Comparison of ENCODE assay signal across 38 cellular contexts in genomic region chr4:186271279-186271678, GRCh38. TPM values are rescaled to one million over a fixed set of nuclear protein-coding genes. Genes with fewer than 3 reads are reported as not detected.
"Had no signal": no experiment of that assay in that cellular context is flagged by ENCODE, and none has a peak within 500 bp of the region (broad histone marks: within the 10 kb centered on the region; RNA-seq: fewer than 3 reads in every experiment).

No MANE protein-coding gene starts in this region.

- ATAC-seq: activated CD4-positive, CD25-positive, alpha-beta regulatory T cell treated with anti-CD3 and anti-CD28 coated beads, Interleukin-2, amount 50 U/mL, for 24 hours; activated CD8-positive, alpha-beta memory T cell treated with anti-CD3 and anti-CD28 coated beads, Interleukin-2, amount 10 ng/mL, durations not matched to agents 7 days and 5 days; activated CD8-positive, alpha-beta T cell treated with anti-CD3 and anti-CD28 coated beads, Interleukin-2, amount 10 ng/mL, durations not matched to agents 7 days and 5 days; activated naive CD8-positive, alpha-beta T cell treated with anti-CD3 and anti-CD28 coated beads, Interleukin-2, amount 50 U/mL, for 24 hours; body of pancreas; gastroesophageal sphincter; heart right ventricle had no signal

- H3K36me3 Mint-ChIP-seq: activated CD4-positive, alpha-beta memory T cell treated with anti-CD3 and anti-CD28 coated beads for 36 hours; activated CD8-positive, alpha-beta memory T cell treated with anti-CD3 and anti-CD28 coated beads, Interleukin-2, amount 10 ng/mL, durations not matched to agents 7 days and 5 days; activated naive CD4-positive, alpha-beta T cell treated with anti-CD3 and anti-CD28 coated beads, Interleukin-2, amount 50 U/mL, for 24 hours; activated naive CD8-positive, alpha-beta T cell treated with anti-CD3 and anti-CD28 coated beads for 36 hours had no signal

- H3K4me1 Mint-ChIP-seq: activated B cell treated with CpG ODN at 0.5 μM for 24 hours; activated CD8-positive, alpha-beta memory T cell treated with anti-CD3 and anti-CD28 coated beads, Interleukin-2, amount 10 ng/mL, durations not matched to agents 7 days and 5 days; activated naive CD4-positive, alpha-beta T cell treated with anti-CD3 and anti-CD28 coated beads, Interleukin-2, amount 50 U/mL, for 24 hours; activated naive CD8-positive, alpha-beta T cell treated with anti-CD3 and anti-CD28 coated beads for 36 hours; activated naive CD8-positive, alpha-beta T cell treated with anti-CD3 and anti-CD28 coated beads, Interleukin-2, amount 50 U/mL, for 24 hours had no signal

- H3K27ac ChIP-seq: adrenal gland, epithelial cell of prostate, esophagus squamous epithelium, gastroesophageal sphincter, heart right ventricle, VCaP had no signal

- H3K27ac Mint-ChIP-seq: activated B cell treated with CpG ODN at 0.5 μM for 24 hours; activated CD4-positive, alpha-beta memory T cell treated with anti-CD3 and anti-CD28 coated beads for 36 hours; activated CD8-positive, alpha-beta memory T cell treated with anti-CD3 and anti-CD28 coated beads, Interleukin-2, amount 10 ng/mL, durations not matched to agents 7 days and 5 days; activated CD8-positive, alpha-beta T cell treated with anti-CD3 and anti-CD28 coated beads, Interleukin-2, amount 10 ng/mL, durations not matched to agents 7 days and 5 days; activated naive CD4-positive, alpha-beta T cell treated with anti-CD3 and anti-CD28 coated beads for 36 hours; activated naive CD4-positive, alpha-beta T cell treated with anti-CD3 and anti-CD28 coated beads, Interleukin-2, amount 50 U/mL, for 24 hours; activated naive CD8-positive, alpha-beta T cell treated with anti-CD3 and anti-CD28 coated beads for 36 hours; activated naive CD8-positive, alpha-beta T cell treated with anti-CD3 and anti-CD28 coated beads, Interleukin-2, amount 50 U/mL, for 24 hours; activated T-helper 1 cell treated with anti-CD3 and anti-CD28 coated beads, Interleukin-12 subunit alpha, Interleukin-12 subunit beta, Interleukin-2, Interleukin-4 antibody, amounts not matched to agents 30 ng/mL and 10 ng/mL and 1 ng/mL, durations not matched to agents 14 hours and 24 hours and 36 hours; activated T-helper 2 cell treated with anti-CD3 and anti-CD28 coated beads, Interferon-gamma antibody, Interleukin-2, Interleukin-4, amounts not matched to agents 10 μg/mL and 5 μg/mL and 100 μg/mL, durations not matched to agents 14 hours and 24 hours and 36 hours had no signal

- H3K4me3 ChIP-seq: adrenal gland, body of pancreas, esophagus squamous epithelium, gastroesophageal sphincter, heart right ventricle had no signal

- H3K9me3 Mint-ChIP-seq: activated B cell treated with CpG ODN at 0.5 μM for 24 hours; activated CD4-positive, alpha-beta memory T cell treated with anti-CD3 and anti-CD28 coated beads for 36 hours; activated naive CD4-positive, alpha-beta T cell treated with anti-CD3 and anti-CD28 coated beads for 36 hours; activated naive CD4-positive, alpha-beta T cell treated with anti-CD3 and anti-CD28 coated beads, Interleukin-2, amount 50 U/mL, for 24 hours; activated naive CD8-positive, alpha-beta T cell treated with anti-CD3 and anti-CD28 coated beads for 36 hours; activated naive CD8-positive, alpha-beta T cell treated with anti-CD3 and anti-CD28 coated beads, Interleukin-2, amount 50 U/mL, for 24 hours; activated T-helper 1 cell treated with anti-CD3 and anti-CD28 coated beads, Interleukin-12 subunit alpha, Interleukin-12 subunit beta, Interleukin-2, Interleukin-4 antibody, amounts not matched to agents 30 ng/mL and 10 ng/mL and 1 ng/mL, durations not matched to agents 14 hours and 24 hours and 36 hours; activated T-helper 2 cell treated with anti-CD3 and anti-CD28 coated beads, Interferon-gamma antibody, Interleukin-2, Interleukin-4, amounts not matched to agents 10 μg/mL and 5 μg/mL and 100 μg/mL, durations not matched to agents 14 hours and 24 hours and 36 hours had no signal

- DNase-seq: activated B cell treated with CpG ODN at 0.5 μM for 24 hours; activated CD4-positive, alpha-beta memory T cell treated with anti-CD3 and anti-CD28 coated beads for 36 hours; activated CD4-positive, alpha-beta T cell treated with anti-CD3 and anti-CD28 coated beads for 48 hours; activated CD8-positive, alpha-beta memory T cell treated with anti-CD3 and anti-CD28 coated beads, Interleukin-2, amount 10 ng/mL, durations not matched to agents 7 days and 5 days; activated CD8-positive, alpha-beta memory T cell treated with anti-CD3 and anti-CD28 coated beads, Interleukin-2, amount 50 U/mL, for 4 hours; activated CD8-positive, alpha-beta T cell treated with anti-CD3 and anti-CD28 coated beads, Interleukin-2, amount 10 ng/mL, durations not matched to agents 7 days and 5 days; activated effector memory CD4-positive, alpha-beta T cell treated with anti-CD3 and anti-CD28 coated beads, Interleukin-2, amount 50 U/mL, for 16 hours; activated naive CD4-positive, alpha-beta T cell treated with anti-CD3 and anti-CD28 coated beads for 36 hours; activated naive CD8-positive, alpha-beta T cell treated with anti-CD3 and anti-CD28 coated beads for 36 hours; activated naive CD8-positive, alpha-beta T cell treated with anti-CD3 and anti-CD28 coated beads, Interleukin-2, amount 50 U/mL, for 24 hours; activated T-cell treated with anti-CD3 and anti-CD28 coated beads, Interleukin-2, amount 50 U/mL, for 1 hour; activated T-cell treated with anti-CD3 and anti-CD28 coated beads, Interleukin-2, amount 50 U/mL, for 48 hours; adrenal gland; amygdala; aorta; body of pancreas; cortex of kidney; dermis blood vessel endothelial cell; effector CD4-positive, alpha-beta T cell; esophagus squamous epithelium; foreskin melanocyte; heart right ventricle; T-helper 2 cell had no signal

- H3K27me3 ChIP-seq: adrenal gland, body of pancreas, esophagus squamous epithelium had no signal

- H3K9me3 ChIP-seq: adrenal gland, esophagus squamous epithelium, gastroesophageal sphincter, heart right ventricle had no signal

- H3K36me3 ChIP-seq: adrenal gland, esophagus squamous epithelium, gastroesophageal sphincter, heart right ventricle had no signal

- H3K4me1 ChIP-seq: adrenal gland, esophagus squamous epithelium, gastroesophageal sphincter, heart right ventricle had no signal

- H3K4me3 Mint-ChIP-seq: activated B cell treated with CpG ODN at 0.5 μM for 24 hours; activated CD4-positive, alpha-beta memory T cell treated with anti-CD3 and anti-CD28 coated beads for 36 hours; activated CD8-positive, alpha-beta memory T cell treated with anti-CD3 and anti-CD28 coated beads, Interleukin-2, amount 10 ng/mL, durations not matched to agents 7 days and 5 days; activated CD8-positive, alpha-beta T cell treated with anti-CD3 and anti-CD28 coated beads, Interleukin-2, amount 10 ng/mL, durations not matched to agents 7 days and 5 days; activated naive CD4-positive, alpha-beta T cell treated with anti-CD3 and anti-CD28 coated beads for 36 hours; activated naive CD4-positive, alpha-beta T cell treated with anti-CD3 and anti-CD28 coated beads, Interleukin-2, amount 50 U/mL, for 24 hours; activated naive CD8-positive, alpha-beta T cell treated with anti-CD3 and anti-CD28 coated beads for 36 hours; activated naive CD8-positive, alpha-beta T cell treated with anti-CD3 and anti-CD28 coated beads, Interleukin-2, amount 50 U/mL, for 24 hours; activated T-helper 1 cell treated with anti-CD3 and anti-CD28 coated beads, Interleukin-12 subunit alpha, Interleukin-12 subunit beta, Interleukin-2, Interleukin-4 antibody, amounts not matched to agents 30 ng/mL and 10 ng/mL and 1 ng/mL, durations not matched to agents 14 hours and 24 hours and 36 hours had no signal

RNA-seq across cellular contexts. Expression of gene F11, which starts 5.3 kb away (rescaled TPM):
- total RNA-seq: activated B cell treated with CpG ODN at 0.5 μM for 24 hours; activated CD4-positive, alpha-beta memory T cell treated with anti-CD3 and anti-CD28 coated beads for 36 hours; activated CD8-positive, alpha-beta memory T cell treated with anti-CD3 and anti-CD28 coated beads for 36 hours; activated CD8-positive, alpha-beta memory T cell treated with anti-CD3 and anti-CD28 coated beads, Interleukin-2, amount 10 ng/mL, durations not matched to agents 7 days and 5 days; activated CD8-positive, alpha-beta T cell treated with anti-CD3 and anti-CD28 coated beads, Interleukin-2, amount 10 ng/mL, durations not matched to agents 7 days and 5 days; activated naive CD4-positive, alpha-beta T cell treated with anti-CD3 and anti-CD28 coated beads for 36 hours; activated naive CD8-positive, alpha-beta T cell treated with anti-CD3 and anti-CD28 coated beads for 36 hours; activated T-helper 1 cell treated with anti-CD3 and anti-CD28 coated beads, Interleukin-12 subunit alpha, Interleukin-12 subunit beta, Interleukin-2, Interleukin-4 antibody, amounts not matched to agents 30 ng/mL and 10 ng/mL and 1 ng/mL, durations not matched to agents 14 hours and 24 hours and 36 hours; activated T-helper 2 cell treated with anti-CD3 and anti-CD28 coated beads, Interferon-gamma antibody, Interleukin-2, Interleukin-4, amounts not matched to agents 10 μg/mL and 5 μg/mL and 100 μg/mL, durations not matched to agents 14 hours and 24 hours and 36 hours; chondrocyte; dermis blood vessel endothelial cell; endothelial cell of umbilical vein; esophagus squamous epithelium; fibroblast of lung; fibroblast of villous mesenchyme; gastroesophageal sphincter; glomerular endothelial cell; T-helper 1 cell treated with Interleukin-12 subunit alpha and Interleukin-12 subunit beta and Interleukin-4 antibody, amounts not matched to agents 30 ng/mL and 1 ng/mL, for 36 hours had no signal
- polyA plus RNA-seq: endothelial cell of umbilical vein, esophagus, fibroblast of lung had no signal

RNA-seq across cellular contexts. Expression of gene KLKB1, which starts 44.0 kb away (rescaled TPM):
- total RNA-seq: activated CD4-positive, alpha-beta memory T cell treated with anti-CD3 and anti-CD28 coated beads for 36 hours; activated CD8-positive, alpha-beta memory T cell treated with anti-CD3 and anti-CD28 coated beads for 36 hours; activated naive CD4-positive, alpha-beta T cell treated with anti-CD3 and anti-CD28 coated beads for 36 hours; activated naive CD8-positive, alpha-beta T cell treated with anti-CD3 and anti-CD28 coated beads for 36 hours; activated T-helper 1 cell treated with anti-CD3 and anti-CD28 coated beads, Interleukin-12 subunit alpha, Interleukin-12 subunit beta, Interleukin-2, Interleukin-4 antibody, amounts not matched to agents 30 ng/mL and 10 ng/mL and 1 ng/mL, durations not matched to agents 14 hours and 24 hours and 36 hours; activated T-helper 2 cell treated with anti-CD3 and anti-CD28 coated beads, Interferon-gamma antibody, Interleukin-2, Interleukin-4, amounts not matched to agents 10 μg/mL and 5 μg/mL and 100 μg/mL, durations not matched to agents 14 hours and 24 hours and 36 hours; endothelial cell of umbilical vein; fibroblast of villous mesenchyme; glomerular endothelial cell had no signal
- polyA plus RNA-seq: endothelial cell of umbilical vein had no signal
